In genomic region chr20:11569163-11569562, GRCh38 we compare ENCODE assay signal across 27 cellular contexts.
DNase-seq lines count a peak whose midpoint lies in the region; ATAC-seq, FAIRE-seq and TF ChIP-seq lines count a peak whose summit lies in the region.
"Had no signal": no experiment of that assay in that cellular context is flagged by ENCODE, and none has a peak within 500 bp of the region (broad histone marks: within the 10 kb centered on the region; RNA-seq: fewer than 3 reads in every experiment).

No MANE protein-coding gene starts in this region.

- no peaks in the 10 kb centered on the region for H3F3A ChIP-seq in neural progenitor cell (ENCODE audit: low read depth)

- H3K9me3 Mint-ChIP-seq in glutamatergic neuron (ENCODE audit: unreplicated experiment) (peaks cover 8% of the 10 kb centered on the region), neural progenitor cell (peaks cover 7% of the 10 kb centered on the region)
- H3K9me3 Mint-ChIP-seq: activated naive CD8-positive, alpha-beta T cell treated with anti-CD3 and anti-CD28 coated beads, Interleukin-2, amount 50 U/mL, for 24 hours had no signal

- peaks cover 4% of the 10 kb centered on the region for H3K36me3 Mint-ChIP-seq in glutamatergic neuron (ENCODE audit: unreplicated experiment)
- H3K36me3 Mint-ChIP-seq in neural progenitor cell: peaks cover 2% of the 10 kb centered on the region
- H3K36me3 Mint-ChIP-seq: activated CD4-positive, alpha-beta memory T cell treated with anti-CD3 and anti-CD28 coated beads for 36 hours; IgD-negative memory B cell; naive thymus-derived CD8-positive, alpha-beta T cell had no signal

- no peaks in the 10 kb centered on the region for H3K36me3 ChIP-seq in neural progenitor cell
- H3K36me3 ChIP-seq: BLaER1 treated with 17β-estradiol and CSF1 and Interleukin-3, amounts not matched to agents 10 nM and 100 nM; esophagus muscularis mucosa; sigmoid colon had no signal

- H3K4me2 ChIP-seq in neural progenitor cell: no peak overlapping the region
- H3K4me2 ChIP-seq: BLaER1 treated with 17β-estradiol and CSF1 and Interleukin-3, amounts not matched to agents 10 nM and 100 nM had no signal

- H3K27ac Mint-ChIP-seq in glutamatergic neuron (ENCODE audit: unreplicated experiment): peak overlapping the region; percentile 98
- peak overlapping the region; percentile 72 for H3K27ac Mint-ChIP-seq in neural progenitor cell
- H3K27ac Mint-ChIP-seq: activated B cell treated with CpG ODN at 0.5 μM for 24 hours; activated CD4-positive, alpha-beta memory T cell treated with anti-CD3 and anti-CD28 coated beads for 36 hours; activated naive CD8-positive, alpha-beta T cell treated with anti-CD3 and anti-CD28 coated beads, Interleukin-2, amount 50 U/mL, for 24 hours; effector memory CD8-positive, alpha-beta T cell; IgD-negative memory B cell; naive thymus-derived CD8-positive, alpha-beta T cell had no signal

- FAIRE-seq in HTR-8/SVneo (lab: Jason Lieb, UNC): no peak
- FAIRE-seq: frontal cortex had no signal

- no peak overlapping the region for H2AFZ ChIP-seq in neural progenitor cell (replicated peaks)
- H2AFZ ChIP-seq: GM23248, parathyroid adenoma had no signal

- H3K79me2 ChIP-seq in neural progenitor cell (ENCODE audit: low read depth): no peaks in the 10 kb centered on the region
- H3K79me2 ChIP-seq: parathyroid adenoma had no signal

- no peaks in the 10 kb centered on the region for H4K20me1 ChIP-seq in neural progenitor cell (ENCODE audit: low read depth)
- H4K20me1 ChIP-seq: BLaER1 treated with 17β-estradiol and CSF1 and Interleukin-3, amounts not matched to agents 10 nM and 100 nM had no signal

- DNase-seq in NCI-H2227 (lab: John Stamatoyannopoulos, UW; ENCODE audit: unreplicated experiment) (peak; percentile 45), NCI-H2227 treated with DMSO at 0.1 percent for 48 hours (lab: John Stamatoyannopoulos, UW) (no peak), NCI-H69 (lab: John Stamatoyannopoulos, UW) (peak; percentile 97), glutamatergic neuron (peak; percentile 82), neural progenitor cell (ENCODE audit: low spot score) (peak; percentile 51), HTR-8/SVneo (ENCODE audit: insufficient read length, low spot score) (no peak)
- DNase-seq in activated CD4-positive, alpha-beta T cell treated with anti-CD3 and anti-CD28 coated beads for 4 hours: no peak
- DNase-seq: activated B cell treated with CpG ODN at 0.5 μM for 24 hours; activated CD4-positive, alpha-beta memory T cell treated with anti-CD3 and anti-CD28 coated beads for 36 hours; activated effector memory CD4-positive, alpha-beta T cell treated with Interleukin-2 at 50 U/mL for 16 hours; activated naive CD8-positive, alpha-beta T cell treated with anti-CD3 and anti-CD28 coated beads, Interleukin-2, amount 50 U/mL, for 24 hours; body of pancreas; Caco-2; effector memory CD8-positive, alpha-beta T cell; EL; GM23248; hippocampal formation; naive thymus-derived CD8-positive, alpha-beta T cell; NCI-H226; sigmoid colon had no signal

- H3K4me3 Mint-ChIP-seq in glutamatergic neuron (ENCODE audit: unreplicated experiment) (peak overlapping the region; percentile 69), neural progenitor cell (no peak overlapping the region)
- H3K4me3 Mint-ChIP-seq: activated B cell treated with CpG ODN at 0.5 μM for 24 hours; activated CD4-positive, alpha-beta memory T cell treated with anti-CD3 and anti-CD28 coated beads for 36 hours; activated naive CD8-positive, alpha-beta T cell treated with anti-CD3 and anti-CD28 coated beads, Interleukin-2, amount 50 U/mL, for 24 hours; effector memory CD8-positive, alpha-beta T cell; IgD-negative memory B cell; naive thymus-derived CD8-positive, alpha-beta T cell had no signal

- no peak for ATAC-seq in GM21367 (IDR thresholded peaks at IDR 0.05; ENCODE audit: unreplicated experiment)
- ATAC-seq: activated naive CD8-positive, alpha-beta T cell treated with anti-CD3 and anti-CD28 coated beads, Interleukin-2, amount 50 U/mL, for 24 hours; body of pancreas; effector memory CD8-positive, alpha-beta T cell; naive thymus-derived CD8-positive, alpha-beta T cell; SK-N-SH treated with all-trans-retinoic acid at 6 μM for 48 hours had no signal

- H3K27me3 ChIP-seq in neural progenitor cell: no peaks in the 10 kb centered on the region
- H3K27me3 ChIP-seq: BLaER1 treated with 17β-estradiol and CSF1 and Interleukin-3, amounts not matched to agents 10 nM and 100 nM; body of pancreas; esophagus muscularis mucosa; sigmoid colon had no signal

- no peaks in the 10 kb centered on the region for H3K9me3 ChIP-seq in neural progenitor cell (ENCODE audit: low read depth)
- H3K9me3 ChIP-seq: BLaER1 treated with 17β-estradiol and CSF1 and Interleukin-3, amounts not matched to agents 10 nM and 100 nM; body of pancreas; Caco-2; esophagus muscularis mucosa; sigmoid colon had no signal

- H3K4me1 ChIP-seq in neural progenitor cell: peaks cover 3% of the 10 kb centered on the region
- H3K4me1 ChIP-seq: BLaER1 treated with 17β-estradiol and CSF1 and Interleukin-3, amounts not matched to agents 10 nM and 100 nM; body of pancreas; Caco-2; esophagus muscularis mucosa; parathyroid adenoma; sigmoid colon had no signal

- TF ChIP-seq CTCF in glutamatergic neuron (IDR thresholded peaks at IDR 0.05; ENCODE audit: partially characterized antibody, unreplicated experiment) (no peak), neural progenitor cell (IDR thresholded peaks at IDR 0.05) (peak; percentile 13)

- H3K4me1 Mint-ChIP-seq in glutamatergic neuron (ENCODE audit: low read depth, unreplicated experiment): peaks cover 17% of the 10 kb centered on the region
- peaks cover 38% of the 10 kb centered on the region for H3K4me1 Mint-ChIP-seq in neural progenitor cell
- H3K4me1 Mint-ChIP-seq: activated B cell treated with CpG ODN at 0.5 μM for 24 hours; activated naive CD8-positive, alpha-beta T cell treated with anti-CD3 and anti-CD28 coated beads, Interleukin-2, amount 50 U/mL, for 24 hours; IgD-negative memory B cell; naive thymus-derived CD8-positive, alpha-beta T cell had no signal

- H3K27ac ChIP-seq in neural progenitor cell: no peak overlapping the region
- H3K27ac ChIP-seq: BLaER1 treated with 17β-estradiol and CSF1 and Interleukin-3, amounts not matched to agents 10 nM and 100 nM; body of pancreas; esophagus muscularis mucosa; GM23248; parathyroid adenoma; sigmoid colon had no signal

- no peak overlapping the region for H3K4me3 ChIP-seq in neural progenitor cell
- H3K4me3 ChIP-seq: BLaER1 treated with 17β-estradiol and CSF1 and Interleukin-3, amounts not matched to agents 10 nM and 100 nM; body of pancreas; esophagus muscularis mucosa; GM23248; sigmoid colon had no signal

- peaks cover 5% of the 10 kb centered on the region for H3K27me3 Mint-ChIP-seq in glutamatergic neuron (ENCODE audit: unreplicated experiment)
- no peaks in the 10 kb centered on the region for H3K27me3 Mint-ChIP-seq in neural progenitor cell (ENCODE audit: insufficient read depth, low read depth)
- H3K27me3 Mint-ChIP-seq: activated B cell treated with CpG ODN at 0.5 μM for 24 hours; activated CD4-positive, alpha-beta memory T cell treated with anti-CD3 and anti-CD28 coated beads for 36 hours; activated naive CD8-positive, alpha-beta T cell treated with anti-CD3 and anti-CD28 coated beads, Interleukin-2, amount 50 U/mL, for 24 hours; effector memory CD8-positive, alpha-beta T cell; IgD-negative memory B cell had no signal

- no peak overlapping the region for H3K9ac ChIP-seq in neural progenitor cell
- H3K9ac ChIP-seq: BLaER1 treated with 17β-estradiol and CSF1 and Interleukin-3, amounts not matched to agents 10 nM and 100 nM; GM23248; parathyroid adenoma had no signal

Comparison
In these comparisons a context has a peak if more than half of its experiments do, and no peak if none do; other contexts are left out.
1. DNase-seq: peak in NCI-H2227 (single experiment), NCI-H69 (single experiment), glutamatergic neuron (single experiment) and neural progenitor cell (single experiment); none in NCI-H2227 treated with DMSO at 0.1 percent for 48 hours (single experiment), activated CD4-positive, alpha-beta T cell treated with anti-CD3 and anti-CD28 coated beads for 4 hours (0 of 2) and HTR-8/SVneo (single experiment).